28 cellular contexts compared by ENCODE assay signal in the genomic region with DNA sequence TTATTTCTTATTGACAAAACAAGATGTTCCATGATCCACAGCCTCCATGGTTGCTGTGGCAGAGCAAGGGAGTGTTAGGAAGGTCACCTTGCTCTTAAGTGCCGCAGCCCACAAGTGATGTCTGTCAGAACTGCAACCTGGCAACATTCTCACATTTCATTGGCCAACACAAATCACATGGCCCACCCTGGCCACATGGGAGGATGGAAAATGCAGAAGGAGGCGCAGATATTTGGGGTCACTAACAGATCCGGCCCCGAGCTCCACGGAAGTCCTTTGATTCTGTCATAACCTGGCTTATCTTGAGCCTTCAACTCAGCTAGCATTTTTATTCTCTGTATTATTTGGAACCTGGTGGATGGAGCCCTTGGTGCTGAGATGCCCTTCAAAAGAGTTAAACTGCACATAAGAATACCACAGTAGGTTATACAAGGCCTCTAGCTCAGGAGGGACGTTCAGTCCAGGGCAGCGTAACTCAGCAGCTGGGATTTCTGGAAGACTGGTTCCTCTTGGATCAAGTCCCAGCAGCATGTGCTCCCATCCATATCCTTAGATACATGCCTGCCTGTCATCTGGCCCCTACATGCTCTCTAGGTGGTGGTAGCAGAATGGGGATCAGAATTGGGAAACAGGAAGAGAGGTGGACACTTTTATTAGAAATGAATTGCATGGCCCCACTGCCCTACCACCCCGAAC.
"Had no signal": no experiment of that assay in that cellular context is flagged by ENCODE, and none has a peak within 500 bp of the region (broad histone marks: within the 10 kb centered on the region; RNA-seq: fewer than 3 reads in every experiment).

No MANE protein-coding gene starts in this region.

- DNase-seq: activated CD4-positive, alpha-beta memory T cell treated with anti-CD3 and anti-CD28 coated beads for 36 hours; activated CD4-positive, alpha-beta T cell treated with anti-CD3 and anti-CD28 coated beads for 36 hours; activated CD4-positive, alpha-beta T cell treated with anti-CD3 and anti-CD28 coated beads, Interleukin-2, amount 10 ng/mL, durations not matched to agents 24 days and 14 days; activated CD4-positive, CD25-positive, alpha-beta regulatory T cell; activated CD4-positive, CD25-positive, alpha-beta regulatory T cell treated with anti-CD3 and anti-CD28 coated beads, Interleukin-2, amount 50 U/mL, for 72 hours; activated CD8-positive, alpha-beta memory T cell treated with anti-CD3 and anti-CD28 coated beads, Interleukin-2, amount 10 ng/mL, durations not matched to agents 7 days and 5 days; activated CD8-positive, alpha-beta memory T cell treated with anti-CD3 and anti-CD28 coated beads, Interleukin-2, amount 50 U/mL, for 4 hours; activated CD8-positive, alpha-beta T cell treated with anti-CD3 and anti-CD28 coated beads, Interleukin-2, amount 10 ng/mL, durations not matched to agents 7 days and 5 days; activated effector memory CD4-positive, alpha-beta T cell treated with anti-CD3 and anti-CD28 coated beads, Interleukin-2, amount 50 U/mL, for 16 hours; activated naive CD4-positive, alpha-beta T cell; activated naive CD4-positive, alpha-beta T cell treated with anti-CD3 and anti-CD28 coated beads, Interleukin-2, amount 10 ng/mL, durations not matched to agents 7 days and 5 days; activated naive CD8-positive, alpha-beta T cell treated with anti-CD3 and anti-CD28 coated beads, Interleukin-2, amount 10 ng/mL, durations not matched to agents 7 days and 5 days; activated T-cell treated with anti-CD3 and anti-CD28 coated beads, Interleukin-2, amount 50 U/mL, for 1 hour; activated T-cell treated with anti-CD3 and anti-CD28 coated beads, Interleukin-2, amount 50 U/mL, for 48 hours; central memory CD4-positive, alpha-beta T cell; cerebellar nuclear complex; colonic mucosa; effector CD8-positive, alpha-beta T cell; esophagus squamous epithelium; foreskin melanocyte; T-helper 2 cell had no signal

- H3K9me3 ChIP-seq: ascending aorta, breast epithelium, colonic mucosa, esophagus squamous epithelium, gastroesophageal sphincter had no signal

- H3K4me3 ChIP-seq: ascending aorta, breast epithelium, cardiac muscle cell, colonic mucosa, esophagus squamous epithelium, gastroesophageal sphincter had no signal

- H3K36me3 ChIP-seq: ascending aorta, breast epithelium, cardiac muscle cell, colonic mucosa, esophagus squamous epithelium, gastroesophageal sphincter had no signal

- FAIRE-seq: endometrium, endothelial cell of umbilical vein had no signal

- H3K27ac ChIP-seq: ascending aorta, breast epithelium, cardiac muscle cell, colonic mucosa, epithelial cell of prostate, esophagus squamous epithelium, gastroesophageal sphincter had no signal

- H3K4me1 ChIP-seq: ascending aorta, breast epithelium, colonic mucosa, esophagus squamous epithelium, gastroesophageal sphincter had no signal

- H3K27me3 ChIP-seq: ascending aorta, breast epithelium, cardiac muscle cell, colonic mucosa, esophagus squamous epithelium had no signal
